11 cellular contexts compared by ENCODE assay signal in the genomic region with DNA sequence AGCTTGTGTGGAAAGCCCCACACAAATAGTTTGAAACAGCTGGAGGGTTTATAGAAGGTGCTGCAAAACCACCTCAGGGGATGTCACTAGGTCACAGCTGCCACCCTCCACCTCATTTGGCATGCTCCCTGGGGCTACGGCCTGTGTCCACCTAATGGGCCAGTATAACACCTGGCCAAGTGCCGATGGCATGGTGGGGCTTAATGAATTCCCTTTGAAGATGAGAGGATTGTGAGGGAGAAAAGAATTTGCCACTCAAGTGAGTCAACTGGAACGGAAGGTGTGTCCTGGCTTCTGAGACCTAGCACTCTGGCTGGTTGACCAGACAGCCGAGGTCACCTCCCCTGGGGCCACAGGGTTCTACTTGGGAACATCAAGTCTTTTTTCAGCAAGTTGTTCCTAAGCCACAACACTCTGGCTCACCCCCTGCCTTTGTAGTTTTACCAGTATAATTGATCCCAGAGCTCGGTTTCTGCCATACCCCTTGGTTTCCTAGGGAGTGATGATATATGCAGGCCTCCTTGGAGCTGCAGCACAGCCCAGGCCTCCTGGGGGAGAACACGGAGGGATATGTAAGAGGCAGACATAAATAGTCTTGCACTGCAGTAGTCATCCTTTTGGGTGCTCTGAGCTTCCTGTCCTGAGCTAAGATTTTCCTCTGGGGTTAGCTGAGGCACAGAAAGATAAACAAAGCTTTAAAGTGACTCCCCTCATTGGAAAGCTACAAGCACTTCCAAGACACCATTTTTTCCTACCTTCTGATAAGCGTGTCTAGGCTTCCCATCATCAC.
DNase-seq lines count a peak whose midpoint lies in the region; ATAC-seq and TF ChIP-seq lines count a peak whose summit lies in the region.
"Had no signal": no experiment of that assay in that cellular context is flagged by ENCODE, and none has a peak within 500 bp of the region (broad histone marks: within the 10 kb centered on the region; RNA-seq: fewer than 3 reads in every experiment).

No MANE protein-coding gene starts in this region.

- H2BK12ac ChIP-seq in neuronal stem cell (ENCODE audit: low read length) (no peak overlapping the region), mesenchymal stem cell (ENCODE audit: low read length in 2 of 2) (peak overlapping the region in 1 of 2 experiments; percentile 68)

- no peak overlapping the region for H2BK120ac ChIP-seq in neuronal stem cell (ENCODE audit: low read depth, low read length)
- no peak overlapping the region for H2BK120ac ChIP-seq in mesenchymal stem cell (ENCODE audit: low read depth, low read length)

- H3K79me2 ChIP-seq in Loucy (ENCODE audit: insufficient read depth, low read length), result no peaks in the 10 kb centered on the region

- H2AK5ac ChIP-seq in neuronal stem cell (ENCODE audit: low read depth, low read length), result peak overlapping the region; percentile 15
- no peak overlapping the region for H2AK5ac ChIP-seq in mesenchymal stem cell (ENCODE audit: low read length, severe bottlenecking)

- H3K4me3 ChIP-seq in Loucy (ENCODE audit: low read length, poor library complexity, severe bottlenecking) (peak overlapping the region; percentile 36), neuronal stem cell (ENCODE audit: low read length in 2 of 2) (no peak overlapping the region), mesenchymal stem cell (ENCODE audit: insufficient read depth in 1 of 2, low read depth in 1 of 2, low read length in 2 of 2) (no peak overlapping the region)
- H3K4me3 ChIP-seq: cardiac muscle cell, heart left ventricle had no signal

- peak overlapping the region; percentile 84 for H3K27ac Mint-ChIP-seq in CD4-positive, alpha-beta T cell
- peak overlapping the region; percentile 79 to 97 for H3K27ac Mint-ChIP-seq in activated naive CD4-positive, alpha-beta T cell treated with anti-CD3 and anti-CD28 coated beads, Interleukin-2, amount 50 U/mL, for 72 hours

- CTCF ChIA-PET in CD4-positive, alpha-beta T cell (lab: Charles Lee), result interaction anchor here (0.6 to 3.3 kb wide), 8 partner anchors 11 to 235 kb away, joined by 3 to 13 read pairs (median 3); a partner anchor contains a TSS

- H3K27me3 Mint-ChIP-seq in CD4-positive, alpha-beta T cell, result no peaks in the 10 kb centered on the region

- ATAC-seq in CD4-positive, alpha-beta T cell (ENCODE audit: poor library complexity), result no peak
- peak; percentile 67 for ATAC-seq in activated naive CD4-positive, alpha-beta T cell treated with anti-CD3 and anti-CD28 coated beads, Interleukin-2, amount 50 U/mL, for 72 hours
- ATAC-seq: PC-3 had no signal

- POLR2A ChIA-PET in CD4-positive, alpha-beta T cell (lab: Charles Lee), result interaction anchor here (0.7 to 3.1 kb wide), 10 partner anchors 14 to 340 kb away, joined by 3 to 17 read pairs (median 3); a partner anchor contains a TSS

- H3K79me1 ChIP-seq in neuronal stem cell (ENCODE audit: low read depth, low read length) (no peaks in the 10 kb centered on the region), mesenchymal stem cell (replicated peaks; ENCODE audit: low read length, poor library complexity, severe bottlenecking) (no peaks in the 10 kb centered on the region)

- H3K4me1 ChIP-seq in Loucy (ENCODE audit: insufficient read depth, low read length, poor library complexity, severe bottlenecking), result peaks cover 80% of the 10 kb centered on the region
- H3K4me1 ChIP-seq in neuronal stem cell (ENCODE audit: control insufficient read depth in 2 of 2, insufficient read depth in 1 of 2, low read depth in 1 of 2, low read length in 2 of 2), result no peaks in the 10 kb centered on the region
- H3K4me1 ChIP-seq in mesenchymal stem cell (ENCODE audit: control insufficient read depth, insufficient read depth, low read depth, low read length), result peaks cover 6% of the 10 kb centered on the region

- H3K18ac ChIP-seq in neuronal stem cell (ENCODE audit: low read length), result no peak overlapping the region
- H3K18ac ChIP-seq in mesenchymal stem cell (ENCODE audit: low read depth in 1 of 2, low read length in 2 of 2), result peak overlapping the region in 1 of 2 experiments; percentile 50

- H3K36me3 Mint-ChIP-seq in CD4-positive, alpha-beta T cell (ENCODE audit: low read depth), result no peaks in the 10 kb centered on the region
- H3K36me3 Mint-ChIP-seq in activated naive CD4-positive, alpha-beta T cell treated with anti-CD3 and anti-CD28 coated beads, Interleukin-2, amount 50 U/mL, for 72 hours, result peaks cover 5 to 23% of the 10 kb centered on the region in 2 donors

- no peak for DNase-seq in CD4-positive, alpha-beta T cell
- DNase-seq in activated naive CD4-positive, alpha-beta T cell treated with anti-CD3 and anti-CD28 coated beads, Interleukin-2, amount 50 U/mL, for 72 hours (ENCODE audit: low spot score in 2 of 2), result no peak
- no peak for DNase-seq in neuronal stem cell (ENCODE audit: low spot score)
- no peak for DNase-seq in NCI-H226
- no peak for DNase-seq in mesenchymal stem cell
- no peak for DNase-seq in Ammon's horn (ENCODE audit: low spot score)
- DNase-seq in NCI-H510A (lab: John Stamatoyannopoulos, UW), result no peak
- DNase-seq: PC-3 had no signal

- no peak overlapping the region for H2BK15ac ChIP-seq in neuronal stem cell (ENCODE audit: low read length)
- H2BK15ac ChIP-seq in mesenchymal stem cell (ENCODE audit: low read depth, poor library complexity, severe bottlenecking), result no peak overlapping the region

- no peaks in the 10 kb centered on the region for H3K9me3 ChIP-seq in CD4-positive, alpha-beta T cell (ENCODE audit: control insufficient read depth, low read length)
- 0 out of 2 replicates have a peak, but pooled peaks cover 3% of the 10 kb centered on the region for H3K9me3 ChIP-seq in Loucy (ENCODE audit: insufficient read depth, low read depth, low read length)
- H3K9me3 ChIP-seq in neuronal stem cell (replicated peaks in 1 of 2; ENCODE audit: control insufficient read depth in 2 of 2, insufficient read depth in 1 of 2, low read depth in 1 of 2, low read length in 2 of 2), result peaks cover 0 to 3% of the 10 kb centered on the region in 2 donors
- no peaks in the 10 kb centered on the region for H3K9me3 ChIP-seq in mesenchymal stem cell (ENCODE audit: control insufficient read depth, low read length)

- peak overlapping the region; percentile 39 for H3K27ac ChIP-seq in CD4-positive, alpha-beta T cell (ENCODE audit: low read depth, low read length)
- H3K27ac ChIP-seq in neuronal stem cell (replicated peaks; ENCODE audit: low read length) (no peak overlapping the region), mesenchymal stem cell (ENCODE audit: low read length, poor library complexity, severe bottlenecking) (no peak overlapping the region)
- H3K27ac ChIP-seq: cardiac muscle cell, heart left ventricle had no signal

- peak overlapping the region; percentile 54 for H3K9ac ChIP-seq in Loucy (ENCODE audit: low read depth, low read length, poor library complexity, severe bottlenecking)
- no peak overlapping the region for H3K9ac ChIP-seq in neuronal stem cell (ENCODE audit: low read depth, low read length, poor library complexity)
- H3K9ac ChIP-seq in mesenchymal stem cell (ENCODE audit: low read length), result no peak overlapping the region

- H3K9me2 ChIP-seq in Loucy (replicated peaks; ENCODE audit: low read depth, low read length), result no peaks in the 10 kb centered on the region

- no CpG with 5 or more reads among the region's 7 CpGs for WGBS in neuronal stem cell (ENCODE audit: extremely low coverage in 2 of 2, insufficient read length in 2 of 2, insufficient replicate concordance in 1 of 2), 2 donors
- WGBS in mesenchymal stem cell, result 53% methylated on average over 7 of the region's 7 CpGs

- H4K8ac ChIP-seq in neuronal stem cell (ENCODE audit: low read depth, low read length), result no peak overlapping the region
- no peak overlapping the region for H4K8ac ChIP-seq in mesenchymal stem cell (ENCODE audit: low read length)

- H2AFZ ChIP-seq in Loucy (ENCODE audit: low read length), result no peak overlapping the region; the same call in 1 of the 2 replicates
- no peak overlapping the region for H2AFZ ChIP-seq in neuronal stem cell (ENCODE audit: low read length)
- H2AFZ ChIP-seq in mesenchymal stem cell (ENCODE audit: low read depth, low read length), result no peak overlapping the region

- H3K4me1 Mint-ChIP-seq in CD4-positive, alpha-beta T cell (ENCODE audit: low read depth), result peaks cover 63% of the 10 kb centered on the region

- TF ChIP-seq CTCF in CD4-positive, alpha-beta T cell (IDR thresholded peaks at IDR 0.05), result no peak
- no peak for TF ChIP-seq CTCF in Loucy (conservative IDR thresholded peaks at IDR 0.05; ENCODE audit: low read length)

- no peaks in the 10 kb centered on the region for H3K9me3 Mint-ChIP-seq in CD4-positive, alpha-beta T cell
- peaks cover 4 to 14% of the 10 kb centered on the region in 2 donors for H3K9me3 Mint-ChIP-seq in activated naive CD4-positive, alpha-beta T cell treated with anti-CD3 and anti-CD28 coated beads, Interleukin-2, amount 50 U/mL, for 72 hours

- no peak overlapping the region for H3K4ac ChIP-seq in neuronal stem cell (ENCODE audit: low read length)
- no peak overlapping the region for H3K4ac ChIP-seq in mesenchymal stem cell (ENCODE audit: low read depth in 1 of 2, low read length in 2 of 2)

- no peak overlapping the region for H3K23ac ChIP-seq in neuronal stem cell (ENCODE audit: low read depth, low read length, poor library complexity)
- H3K23ac ChIP-seq in mesenchymal stem cell (ENCODE audit: low read length in 2 of 2), result no peak overlapping the region

- H4K91ac ChIP-seq in neuronal stem cell (ENCODE audit: low read depth, low read length, poor library complexity) (no peak overlapping the region), mesenchymal stem cell (ENCODE audit: low read length) (no peak overlapping the region)

- H3K36me3 ChIP-seq in Loucy (ENCODE audit: insufficient read depth, low read length) (no peaks in the 10 kb centered on the region), neuronal stem cell (replicated peaks in 1 of 2; ENCODE audit: control insufficient read depth in 2 of 2, insufficient read depth in 2 of 2, low read length in 2 of 2) (no peaks in the 10 kb centered on the region), mesenchymal stem cell (ENCODE audit: control insufficient read depth in 1 of 2, insufficient read depth in 2 of 2, low read depth in 1 of 2, low read length in 2 of 2) (no peaks in the 10 kb centered on the region)
- H3K36me3 ChIP-seq: cardiac muscle cell, heart left ventricle had no signal

- intact Hi-C loops in CD4-positive, alpha-beta T cell (cut with DNase I, micrococcal nuclease), result loop anchor here (2.0 to 5.0 kb wide), 3 partner anchors 57 to 231 kb away; a partner anchor contains a TSS

- H4K20me1 ChIP-seq in Loucy (ENCODE audit: insufficient read depth, low read length, poor library complexity, severe bottlenecking), result no peaks in the 10 kb centered on the region

- no peak overlapping the region for H2BK5ac ChIP-seq in neuronal stem cell (ENCODE audit: low read length)
- H2BK5ac ChIP-seq in mesenchymal stem cell (ENCODE audit: low read depth, low read length, poor library complexity, severe bottlenecking), result no peak overlapping the region

- 0 out of 2 replicates have a peak, but pooled peaks cover 8% of the 10 kb centered on the region for H3F3A ChIP-seq in Loucy (ENCODE audit: low read depth)

- H3K14ac ChIP-seq in neuronal stem cell (ENCODE audit: low read length), result no peak overlapping the region
- no peak overlapping the region for H3K14ac ChIP-seq in mesenchymal stem cell (ENCODE audit: low read length in 2 of 2)

- peak overlapping the region; percentile 43 for H3K4me3 Mint-ChIP-seq in CD4-positive, alpha-beta T cell

- peak overlapping the region; percentile 53 for H3K4me2 ChIP-seq in Loucy (ENCODE audit: low read depth, low read length, poor library complexity, severe bottlenecking)
- no peak overlapping the region for H3K4me2 ChIP-seq in neuronal stem cell (ENCODE audit: insufficient read depth, low read length, poor library complexity, severe bottlenecking)
- H3K4me2 ChIP-seq in mesenchymal stem cell (ENCODE audit: low read length, poor library complexity, severe bottlenecking), result no peak overlapping the region

- no peaks in the 10 kb centered on the region for H3K27me3 ChIP-seq in CD4-positive, alpha-beta T cell (ENCODE audit: control insufficient read depth, insufficient read depth, low read length)
- H3K27me3 ChIP-seq in Loucy (ENCODE audit: insufficient read depth, low read length, poor library complexity, severe bottlenecking) (no peaks in the 10 kb centered on the region), neuronal stem cell (ENCODE audit: control insufficient read depth in 3 of 3, insufficient read depth in 3 of 3, low read depth in 1 of 3, low read length in 3 of 3) (no peaks in the 10 kb centered on the region), mesenchymal stem cell (ENCODE audit: control insufficient read depth in 1 of 2, insufficient read depth in 1 of 2, low read length in 2 of 2) (no peaks in the 10 kb centered on the region)
- H3K27me3 ChIP-seq: heart left ventricle had no signal
